Comparison of ENCODE assay signal across 1 cellular context in genomic region chr9:4679268-4680177, GRCh38.
TF ChIP-seq lines count a peak whose summit lies in the region.

Gene CDC37L1, plus strand, starts transcription at chr9:4679569. Its CDS starts 199 bp downstream, at chr9:4679768.

TF ChIP-seq in K562, 482 proteins besides CTCF, POLR2A, EP300 and RAD21 (continued from another document and continues in another):
- TF ChIP-seq ELK3 (CRISPR knock-in tag; IDR thresholded peaks at IDR 0.05) (no peak), ATF7 (IDR thresholded peaks at IDR 0.05) (peak; percentile 82), STAT5A (IDR thresholded peaks at IDR 0.05; ENCODE audit: borderline replicate concordance, low read length) (no peak), CEBPG (CRISPR knock-in tag; IDR thresholded peaks at IDR 0.05) (no peak), CEBPG (tag; conservative IDR thresholded peaks at IDR 0.05 in 1 of 2, IDR thresholded peaks at IDR 0.05 in 1 of 2) (no peak), SFPQ (IDR thresholded peaks at IDR 0.05; ENCODE audit: low read depth, low read length) (no peak), CBX5 (IDR thresholded peaks at IDR 0.05; ENCODE audit: borderline replicate concordance, low read depth) (no peak), BRD4 (IDR thresholded peaks at IDR 0.05) (no peak; the same call in 1 of the 2 replicates), OTX1 (CRISPR knock-in tag; IDR thresholded peaks at IDR 0.05) (no peak), RAD51 (IDR thresholded peaks at IDR 0.05; ENCODE audit: borderline replicate concordance, low read depth) (no peak), POLR2H (tag; IDR thresholded peaks at IDR 0.05; ENCODE audit: low read depth) (peak; percentile 95), HIVEP1 (CRISPR knock-in tag; IDR thresholded peaks at IDR 0.05) (no peak), ZNF699 (CRISPR knock-in tag; IDR thresholded peaks at IDR 0.05; ENCODE audit: insufficient replicate concordance) (no peak), BRD9 (IDR thresholded peaks at IDR 0.05; ENCODE audit: low read depth, partially characterized antibody) (peak; percentile 34), ARID4B (CRISPR knock-in tag; IDR thresholded peaks at IDR 0.05) (peak; percentile 62), ZNF174 (CRISPR knock-in tag; IDR thresholded peaks at IDR 0.05) (no peak), ZBTB8A (IDR thresholded peaks at IDR 0.05; ENCODE audit: partially characterized antibody) (no peak), WHSC1 (IDR thresholded peaks at IDR 0.05; ENCODE audit: low read length) (no peak), C11orf30 (IDR thresholded peaks at IDR 0.05; ENCODE audit: low read depth) (peak; percentile 47), NR0B1 (IDR thresholded peaks at IDR 0.05; ENCODE audit: partially characterized antibody) (no peak), ZNF507 (tag; conservative IDR thresholded peaks at IDR 0.05) (no peak), ZNF140 (CRISPR knock-in tag; IDR thresholded peaks at IDR 0.05) (no peak), ELF1 (tag; IDR thresholded peaks at IDR 0.05) (peak; percentile 39; the same call in 1 of the 2 replicates), ATF2 (CRISPR knock-in tag; IDR thresholded peaks at IDR 0.05) (no peak), SNIP1 (IDR thresholded peaks at IDR 0.05; ENCODE audit: low read depth) (no peak), CBX1 (IDR thresholded peaks at IDR 0.05; ENCODE audit: low read depth) (peak; percentile 70; the same call in 1 of the 2 replicates), CBX3 (IDR thresholded peaks at IDR 0.05; ENCODE audit: borderline replicate concordance in 1 of 2, low read length in 2 of 2) (no peak), ZNF589 (CRISPR knock-in tag; IDR thresholded peaks at IDR 0.05; ENCODE audit: low read depth) (peak; percentile 77; the same call in 1 of the 2 replicates), POLR2AphosphoS2 (IDR thresholded peaks at IDR 0.05; ENCODE audit: low read length) (peak; percentile 90), SMAD2 (IDR thresholded peaks at IDR 0.05; ENCODE audit: low read depth, low read length) (no peak), RERE (CRISPR knock-in tag; IDR thresholded peaks at IDR 0.05; ENCODE audit: borderline replicate concordance) (no peak), ZNF384 (IDR thresholded peaks at IDR 0.05; ENCODE audit: low read depth, low read length) (no peak), ZBTB9 (CRISPR knock-in tag; IDR thresholded peaks at IDR 0.05) (no peak), CEBPZ (IDR thresholded peaks at IDR 0.05; ENCODE audit: borderline replicate concordance, low read depth, low read length) (no peak), ZNF561 (CRISPR knock-in tag; conservative IDR thresholded peaks at IDR 0.05) (no peak), HMG20A (CRISPR knock-in tag; conservative IDR thresholded peaks at IDR 0.05) (no peak), SRSF1 (IDR thresholded peaks at IDR 0.05; ENCODE audit: low read depth, low read length) (no peak), BDP1 (IDR thresholded peaks at IDR 0.05; ENCODE audit: insufficient read depth, insufficient read length) (no peak), E2F5 (CRISPR knock-in tag; IDR thresholded peaks at IDR 0.05) (0 out of 2 replicates have a peak, but pooled peaks have one; percentile 36), FOXA1 (IDR thresholded peaks at IDR 0.05; ENCODE audit: borderline replicate concordance) (no peak)
